Comparison of ENCODE assay signal across 8 cellular contexts in genomic region chr1:161201828-161202712, GRCh38. TPM values are rescaled to one million over a fixed set of nuclear protein-coding genes. Genes with fewer than 3 reads are reported as not detected.
DNase-seq lines count a peak whose midpoint lies in the region; ATAC-seq and TF ChIP-seq lines count a peak whose summit lies in the region.

Gene NDUFS2 (plus strand): TSS chr1:161202367. CDS start chr1:161202386, 19 bp downstream.

- POLR2A ChIA-PET in WTC11 (lab: Charles Lee), result interaction anchor here (0.6 to 2.2 kb wide), 8 partner anchors 8 to 188 kb away, joined by 3 to 8 read pairs (median 4); partner anchors contain the start of genes DEDD, F11R and TOMM40L

- H3K9me3 ChIP-seq in smooth muscle cell (replicated peaks; ENCODE audit: low read depth), result no peaks in the 10 kb centered on the region

- H3K4me3 Mint-ChIP-seq in WTC11, result peak within 1 kb of the TSS; percentile 91

- no peaks in the 10 kb centered on the region for H3K36me3 ChIP-seq in smooth muscle cell (ENCODE audit: low read depth)

- peak; percentile 90 for TF ChIP-seq POLR2A in GM18951 (IDR thresholded peaks at IDR 0.05; ENCODE audit: extremely low read depth, insufficient read depth, insufficient read length)

- CTCF ChIA-PET in WTC11 (lab: Charles Lee), result interaction anchor here (0.6 to 3.4 kb wide), 13 partner anchors 8 to 238 kb away, joined by 3 to 40 read pairs (median 6); partner anchors contain the start of genes APOA2, B4GALT3, PPOX and TOMM40L

- no peaks in the 10 kb centered on the region for H4K20me1 ChIP-seq in smooth muscle cell (ENCODE audit: low read depth)

- peak within 1 kb of the TSS; percentile 83 for H2AFZ ChIP-seq in smooth muscle cell (ENCODE audit: low read depth)

- peaks cover 30% of the 10 kb centered on the region for H3K36me3 Mint-ChIP-seq in WTC11

- H3K27ac Mint-ChIP-seq in WTC11, result peak within 1 kb of the TSS; percentile 96

- peaks cover 20% of the 10 kb centered on the region for H3K79me2 ChIP-seq in smooth muscle cell (ENCODE audit: low read depth)

- peak within 1 kb of the TSS; percentile 92 for H3K27ac ChIP-seq in smooth muscle cell (ENCODE audit: low read depth)

- peak within 1 kb of the TSS; percentile 96 for H3K4me2 ChIP-seq in smooth muscle cell

- peak within 1 kb of the TSS; percentile 85 for H3K9ac ChIP-seq in smooth muscle cell (ENCODE audit: low read depth)

- H3K4me1 ChIP-seq in smooth muscle cell (ENCODE audit: low read depth), result peaks cover 44% of the 10 kb centered on the region

- in situ Hi-C loops in GM18951 (cut with MboI; ENCODE audit: low sequenced_read_pairs, unreplicated experiment), result no loop called here

- H3K4me3 ChIP-seq in cardiac fibroblast (replicated peaks in 1 of 2; ENCODE audit: low read depth in 2 of 2, low read length in 2 of 2) (peak within 1 kb of the TSS; percentile 81 to 92), smooth muscle cell (peak within 1 kb of the TSS; percentile 77)

- WGBS in smooth muscle cell (ENCODE audit: low lambda C conversion rate), result 4% methylated on average over 53 of the region's 53 CpGs

- no peak; the same call in 1 of the 2 replicates for TF ChIP-seq CTCF in AG09319 (IDR thresholded peaks at IDR 0.05; ENCODE audit: low read depth, low read length)
- no peak for TF ChIP-seq CTCF in WTC11 (IDR thresholded peaks at IDR 0.05)
- peak; percentile 19 for TF ChIP-seq CTCF in cardiac fibroblast (IDR thresholded peaks at IDR 0.05; ENCODE audit: low read depth, low read length)
- TF ChIP-seq CTCF in smooth muscle cell (IDR thresholded peaks at IDR 0.05; ENCODE audit: borderline replicate concordance, insufficient read depth, poor library complexity, severe bottlenecking), result peak; percentile 11

- peaks cover 59% of the 10 kb centered on the region for H3K4me1 Mint-ChIP-seq in WTC11

- H3K9me3 Mint-ChIP-seq in WTC11, result no peaks in the 10 kb centered on the region

- ATAC-seq in HG03196 (IDR thresholded peaks at IDR 0.05; ENCODE audit: unreplicated experiment) (peak; percentile 91), WTC11 (peak; percentile 80)

- peaks cover 10% of the 10 kb centered on the region for H3F3A ChIP-seq in smooth muscle cell (ENCODE audit: low read depth)

- H3K27me3 ChIP-seq in smooth muscle cell (ENCODE audit: low read depth), result no peaks in the 10 kb centered on the region

- no peaks in the 10 kb centered on the region for H3K27me3 Mint-ChIP-seq in WTC11 (ENCODE audit: low read depth)

- DNase-seq in AG09319 (ENCODE audit: extremely low read depth, low read depth), result peak; percentile 98
- peak; percentile 99 for DNase-seq in NCI-H226
- peak; percentile 97 for DNase-seq in WTC11 (ENCODE audit: low spot score)
- peak; percentile 99 to 100 for DNase-seq in cardiac fibroblast (ENCODE audit: low read depth in 2 of 2)
- DNase-seq in iPS-NIHi7 (ENCODE audit: extremely low spot score), result peak; percentile 92
- peak; percentile 69 for DNase-seq in smooth muscle cell (lab: John Stamatoyannopoulos, UW; ENCODE audit: unreplicated experiment)

TF ChIP-seq in WTC11, 78 proteins besides CTCF, POLR2A, EP300 and RAD21 (continues in another document):
- TF ChIP-seq ZNF263 (CRISPR knock-in tag; IDR thresholded peaks at IDR 0.05; ENCODE audit: low read depth) (no peak), NFATC4 (CRISPR knock-in tag; IDR thresholded peaks at IDR 0.05) (no peak), ZSCAN18 (CRISPR knock-in tag; IDR thresholded peaks at IDR 0.05) (no peak), ESRRA (CRISPR knock-in tag; IDR thresholded peaks at IDR 0.05; ENCODE audit: borderline replicate concordance) (peak; percentile 77; the same call in 1 of the 2 replicates), KAT7 (CRISPR knock-in tag; IDR thresholded peaks at IDR 0.05; ENCODE audit: borderline replicate concordance) (no peak), NR1H2 (CRISPR knock-in tag; IDR thresholded peaks at IDR 0.05) (no peak), FOXK1 (CRISPR knock-in tag; IDR thresholded peaks at IDR 0.05) (peak; percentile 96), FOXP4 (CRISPR knock-in tag; IDR thresholded peaks at IDR 0.05) (peak; percentile 62; the same call in 1 of the 2 replicates), TEAD4 (CRISPR knock-in tag; IDR thresholded peaks at IDR 0.05) (no peak), HMGA2 (CRISPR knock-in tag; IDR thresholded peaks at IDR 0.05) (no peak), ZNF138 (CRISPR knock-in tag; conservative IDR thresholded peaks at IDR 0.05) (no peak), CREM (CRISPR knock-in tag; IDR thresholded peaks at IDR 0.05) (peak; percentile 51; the same call in 1 of the 2 replicates), ZNF423 (CRISPR knock-in tag; IDR thresholded peaks at IDR 0.05) (no peak), ZNF121 (CRISPR knock-in tag; IDR thresholded peaks at IDR 0.05) (no peak), ERG (CRISPR knock-in tag; IDR thresholded peaks at IDR 0.05) (no peak)
- TF ChIP-seq, protein P1, sequence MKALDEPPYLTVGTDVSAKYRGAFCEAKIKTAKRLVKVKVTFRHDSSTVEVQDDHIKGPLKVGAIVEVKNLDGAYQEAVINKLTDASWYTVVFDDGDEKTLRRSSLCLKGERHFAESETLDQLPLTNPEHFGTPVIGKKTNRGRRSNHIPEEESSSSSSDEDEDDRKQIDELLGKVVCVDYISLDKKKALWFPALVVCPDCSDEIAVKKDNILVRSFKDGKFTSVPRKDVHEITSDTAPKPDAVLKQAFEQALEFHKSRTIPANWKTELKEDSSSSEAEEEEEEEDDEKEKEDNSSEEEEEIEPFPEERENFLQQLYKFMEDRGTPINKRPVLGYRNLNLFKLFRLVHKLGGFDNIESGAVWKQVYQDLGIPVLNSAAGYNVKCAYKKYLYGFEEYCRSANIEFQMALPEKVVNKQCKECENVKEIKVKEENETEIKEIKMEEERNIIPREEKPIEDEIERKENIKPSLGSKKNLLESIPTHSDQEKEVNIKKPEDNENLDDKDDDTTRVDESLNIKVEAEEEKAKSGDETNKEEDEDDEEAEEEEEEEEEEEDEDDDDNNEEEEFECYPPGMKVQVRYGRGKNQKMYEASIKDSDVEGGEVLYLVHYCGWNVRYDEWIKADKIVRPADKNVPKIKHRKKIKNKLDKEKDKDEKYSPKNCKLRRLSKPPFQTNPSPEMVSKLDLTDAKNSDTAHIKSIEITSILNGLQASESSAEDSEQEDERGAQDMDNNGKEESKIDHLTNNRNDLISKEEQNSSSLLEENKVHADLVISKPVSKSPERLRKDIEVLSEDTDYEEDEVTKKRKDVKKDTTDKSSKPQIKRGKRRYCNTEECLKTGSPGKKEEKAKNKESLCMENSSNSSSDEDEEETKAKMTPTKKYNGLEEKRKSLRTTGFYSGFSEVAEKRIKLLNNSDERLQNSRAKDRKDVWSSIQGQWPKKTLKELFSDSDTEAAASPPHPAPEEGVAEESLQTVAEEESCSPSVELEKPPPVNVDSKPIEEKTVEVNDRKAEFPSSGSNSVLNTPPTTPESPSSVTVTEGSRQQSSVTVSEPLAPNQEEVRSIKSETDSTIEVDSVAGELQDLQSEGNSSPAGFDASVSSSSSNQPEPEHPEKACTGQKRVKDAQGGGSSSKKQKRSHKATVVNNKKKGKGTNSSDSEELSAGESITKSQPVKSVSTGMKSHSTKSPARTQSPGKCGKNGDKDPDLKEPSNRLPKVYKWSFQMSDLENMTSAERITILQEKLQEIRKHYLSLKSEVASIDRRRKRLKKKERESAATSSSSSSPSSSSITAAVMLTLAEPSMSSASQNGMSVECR (CRISPR knock-in tag; IDR thresholded peaks at IDR 0.05; ENCODE audit: borderline replicate concordance), result 0 out of 2 replicates have a peak, but pooled peaks have one; percentile 32

RNA-seq across cellular contexts. Expression of gene NDUFS2, which starts in this region (rescaled TPM):
- total RNA-seq in WTC11 (2021) (105 to 108 TPM (median 105 TPM) in 3 replicates), smooth muscle cell (54.3 and 58.1 TPM in 2 replicates)
- 136 and 139 TPM in 2 replicates for polyA plus RNA-seq in smooth muscle cell

Comparison
In these comparisons a context has a peak if more than half of its experiments do, and no peak if none do; other contexts are left out.
1. Peak in every context shown above with its lines: DNase-seq, ATAC-seq, H3K4me3 ChIP-seq and H3K27ac ChIP-seq.
2. CTCF ChIP-seq: peak in cardiac fibroblast (single experiment) and smooth muscle cell (single experiment); none in AG09319 (single experiment) and WTC11 (single experiment).